ENCODE assay signal across 20 cellular contexts in genomic region chr7:98911936-98912335, GRCh38. TPM values are rescaled to one million over a fixed set of nuclear protein-coding genes. Genes with fewer than 3 reads are reported as not detected.
DNase-seq lines count a peak whose midpoint lies in the region; TF ChIP-seq lines count a peak whose summit lies in the region.
"Had no signal": no experiment of that assay in that cellular context is flagged by ENCODE, and none has a peak within 500 bp of the region (broad histone marks: within the 10 kb centered on the region; RNA-seq: fewer than 3 reads in every experiment).

No MANE protein-coding gene starts in this region.

- H3K27ac ChIP-seq in spleen (no peak overlapping the region), esophagus squamous epithelium (no peak overlapping the region), vagina (no peak overlapping the region)
- H3K27ac ChIP-seq: BLaER1 treated with 17β-estradiol and CSF1 and Interleukin-3, amounts not matched to agents 10 nM and 100 nM had no signal

- H3K36me3 ChIP-seq in spleen (peaks cover 4 to 100% (median 92%) of the 10 kb centered on the region in 6 donors), esophagus squamous epithelium (peaks cover 27 to 99% (median 49%) of the 10 kb centered on the region in 3 donors), vagina (peaks cover 0 to 90% of the 10 kb centered on the region in 2 donors)

- intact Hi-C loops in spleen (cut with DNase I; ENCODE audit: low total_unique reads), result no loop called here
- intact Hi-C loops in esophagus squamous epithelium (cut with DNase I), result no loop called here
- intact Hi-C loops in vagina (cut with DNase I), result no loop called here
- intact Hi-C loops in cardiac septum (cut with DNase I), result no loop called here

- H3K4me3 ChIP-seq in spleen, result no peak overlapping the region
- no peak overlapping the region for H3K4me3 ChIP-seq in esophagus squamous epithelium
- H3K4me3 ChIP-seq in vagina, result no peak overlapping the region
- H3K4me3 ChIP-seq: BLaER1 treated with 17β-estradiol and CSF1 and Interleukin-3, amounts not matched to agents 10 nM and 100 nM had no signal

- WGBS in spleen, 5 donors, result 92 to 97% (median 93%) methylated on average over 5 of the region's 5 CpGs
- WGBS in esophagus squamous epithelium, 2 donors, result 66 to 76% methylated on average over 5 of the region's 5 CpGs

- TF ChIP-seq POLR2A in spleen (IDR thresholded peaks at IDR 0.05) (no peak), esophagus squamous epithelium (IDR thresholded peaks at IDR 0.05) (no peak), vagina (IDR thresholded peaks at IDR 0.05) (no peak)

- no peaks in the 10 kb centered on the region for H3K27me3 ChIP-seq in spleen (replicated peaks in 1 of 7)
- H3K27me3 ChIP-seq in esophagus squamous epithelium, result no peaks in the 10 kb centered on the region
- no peaks in the 10 kb centered on the region for H3K27me3 ChIP-seq in vagina
- H3K27me3 ChIP-seq: BLaER1 treated with 17β-estradiol and CSF1 and Interleukin-3, amounts not matched to agents 10 nM and 100 nM had no signal

- H3K9me3 ChIP-seq in spleen (no peaks in the 10 kb centered on the region), esophagus squamous epithelium (no peaks in the 10 kb centered on the region), vagina (no peaks in the 10 kb centered on the region)
- H3K9me3 ChIP-seq: BLaER1 treated with 17β-estradiol and CSF1 and Interleukin-3, amounts not matched to agents 10 nM and 100 nM had no signal

- H3K4me1 ChIP-seq in spleen (no peaks in the 10 kb centered on the region), esophagus squamous epithelium (no peaks in the 10 kb centered on the region), vagina (no peaks in the 10 kb centered on the region)
- H3K4me1 ChIP-seq: BLaER1 treated with 17β-estradiol and CSF1 and Interleukin-3, amounts not matched to agents 10 nM and 100 nM had no signal

- TF ChIP-seq CTCF in spleen (IDR thresholded peaks at IDR 0.05 in 8 of 11, conservative IDR thresholded peaks at IDR 0.05 in 3 of 11) (no peak), esophagus squamous epithelium (IDR thresholded peaks at IDR 0.05) (no peak), vagina (IDR thresholded peaks at IDR 0.05) (no peak)

- DNase-seq in D341Med (ENCODE audit: low spot score) (peak; percentile 53), NCI-H1694 (lab: John Stamatoyannopoulos, UW) (peak; percentile 92), cerebellar cortex (ENCODE audit: low spot score) (peak; percentile 99), spleen (peak; percentile 6), esophagus squamous epithelium (lab: John Stamatoyannopoulos, UW) (no peak), vagina (ENCODE audit: extremely low spot score in 2 of 2) (no peak), cardiac septum (ENCODE audit: low spot score) (no peak)
- DNase-seq: CD8-positive, alpha-beta memory T cell; DMS79 treated with DMSO at 0.1 percent for 48 hours; KBM-7; MV-4-11; NCI-H1417; NCI-H1930; NCI-H748 treated with DMSO at 0.1 percent for 48 hours; PC-3; RPMI8226; SIG-M5 had no signal

RNA-seq across cellular contexts. Expression of gene TRRAP, which starts 33.6 kb away (rescaled TPM):
- 10 to 100 TPM; 50.1 to 73.4 (median 60.9) TPM for total RNA-seq in spleen
- polyA plus RNA-seq in spleen, result 10 to 100 TPM in 1 of 3 donors, 1 to 10 TPM in 2; 8.4 to 14.3 (median 9.2) TPM
- total RNA-seq in esophagus squamous epithelium, result 10 to 100 TPM; 12.1 to 25.6 (median 16.7) TPM
- 39.3 TPM for total RNA-seq in vagina
- 25.8 TPM for total RNA-seq in cardiac septum

RNA-seq across cellular contexts. Expression of gene TMEM130, which starts 42.1 kb away (rescaled TPM):
- total RNA-seq in spleen (under 1 TPM in 4 of 7 donors, not detected in 3; 0.37 to 0.55 (median 0.38) TPM), esophagus squamous epithelium (under 1 TPM in 2 of 4 donors, not detected in 2; 0.12 to 0.57 TPM), vagina (3.7 TPM), cardiac septum (0.30 TPM)
- polyA plus RNA-seq in spleen, result under 1 TPM; 0.11 to 0.29 (median 0.17) TPM
- total RNA-seq: A673; CD8-positive, alpha-beta memory T cell; HepG2; PC-3 had no signal
- polyA plus RNA-seq: CD8-positive, alpha-beta memory T cell; HepG2 had no signal

Comparison
In these comparisons a context has a peak if more than half of its experiments do, and no peak if none do; other contexts are left out.
1. DNase-seq: peak in D341Med (single experiment), NCI-H1694 (single experiment), cerebellar cortex (single experiment) and spleen (single experiment); none in esophagus squamous epithelium (single experiment), vagina (0 of 2) and cardiac septum (single experiment).